ENCODE assay signal across 8 cellular contexts in genomic region chr9:93302586-93303257, GRCh38.
DNase-seq lines count a peak whose midpoint lies in the region; ATAC-seq and TF ChIP-seq lines count a peak whose summit lies in the region.

No MANE protein-coding gene starts in this region.

- DNase-seq in NCI-H2029 (lab: John Stamatoyannopoulos, UW) (peak; percentile 65), NCI-H2029 treated with DMSO at 0.1 percent for 48 hours (lab: John Stamatoyannopoulos, UW) (no peak), NCI-H1694 treated with DMSO at 0.1 percent for 48 hours (lab: John Stamatoyannopoulos, UW) (peak; percentile 33), lower lobe of right lung (peak; percentile 73)
- peak; percentile 78 for DNase-seq in activated CD4-positive, alpha-beta T cell treated with anti-CD3 and anti-CD28 coated beads for 36 hours
- DNase-seq in stimulated activated CD8-positive, alpha-beta memory T cell treated with anti-CD3 and anti-CD28 coated beads, Interleukin-4, amount 100 ng/mL, for 48 hours: peak; percentile 66

- H3K9me3 Mint-ChIP-seq in activated CD4-positive, alpha-beta T cell treated with anti-CD3 and anti-CD28 coated beads for 36 hours (ENCODE audit: low read depth): no peaks in the 10 kb centered on the region
- H3K9me3 Mint-ChIP-seq in dendritic cell treated with granulocyte-macrophage colony-stimulating factor and Interleukin-4, amounts not matched to agents 40 ng/mL and 50 ng/mL, for 4 days: no peaks in the 10 kb centered on the region

- POLR2A ChIA-PET in activated CD4-positive, alpha-beta T cell treated with anti-CD3 and anti-CD28 coated beads for 36 hours (lab: Charles Lee): interaction anchor here (0.5 to 0.7 kb wide), 3 partner anchors 34 to 301 kb away, joined by 3 to 8 read pairs (median 3); no protein-coding TSS in a partner anchor

- no peaks in the 10 kb centered on the region for H3K27me3 ChIP-seq in lower lobe of right lung (ENCODE audit: low read depth)

- H3K27me3 Mint-ChIP-seq in activated CD4-positive, alpha-beta T cell treated with anti-CD3 and anti-CD28 coated beads for 36 hours: no peaks in the 10 kb centered on the region
- peaks cover 16% of the 10 kb centered on the region for H3K27me3 Mint-ChIP-seq in dendritic cell treated with granulocyte-macrophage colony-stimulating factor and Interleukin-4, amounts not matched to agents 40 ng/mL and 50 ng/mL, for 4 days

- CTCF ChIA-PET in activated CD4-positive, alpha-beta T cell treated with anti-CD3 and anti-CD28 coated beads for 36 hours (lab: Charles Lee): interaction anchor here (0.7 to 1.2 kb wide), 10 partner anchors 9 to 1025 kb away, joined by 3 to 8 read pairs (median 3); no protein-coding TSS in a partner anchor

- no peaks in the 10 kb centered on the region for H3K36me3 ChIP-seq in lower lobe of right lung

- no peak overlapping the region for H3K4me3 Mint-ChIP-seq in activated CD4-positive, alpha-beta T cell treated with anti-CD3 and anti-CD28 coated beads for 36 hours
- H3K4me3 Mint-ChIP-seq in dendritic cell treated with granulocyte-macrophage colony-stimulating factor and Interleukin-4, amounts not matched to agents 40 ng/mL and 50 ng/mL, for 4 days: no peak overlapping the region

- H3K9me3 ChIP-seq in lower lobe of right lung: no peaks in the 10 kb centered on the region

- H3K4me1 Mint-ChIP-seq in activated CD4-positive, alpha-beta T cell treated with anti-CD3 and anti-CD28 coated beads for 36 hours: no peaks in the 10 kb centered on the region
- H3K4me1 Mint-ChIP-seq in dendritic cell treated with granulocyte-macrophage colony-stimulating factor and Interleukin-4, amounts not matched to agents 40 ng/mL and 50 ng/mL, for 4 days (ENCODE audit: low read depth): peaks cover 11% of the 10 kb centered on the region

- no peak overlapping the region for H3K4me3 ChIP-seq in lower lobe of right lung

- H3K27ac Mint-ChIP-seq in activated CD4-positive, alpha-beta T cell treated with anti-CD3 and anti-CD28 coated beads for 36 hours: no peak overlapping the region
- peak overlapping the region; percentile 69 for H3K27ac Mint-ChIP-seq in dendritic cell treated with granulocyte-macrophage colony-stimulating factor and Interleukin-4, amounts not matched to agents 40 ng/mL and 50 ng/mL, for 4 days

- H3K27ac ChIP-seq in lower lobe of right lung: no peak overlapping the region

- intact Hi-C loops in activated CD4-positive, alpha-beta T cell treated with anti-CD3 and anti-CD28 coated beads for 36 hours (cut with DNase I, micrococcal nuclease): loop anchor here (1.0 to 2.0 kb wide), 4 partner anchors 142 to 348 kb away; no protein-coding TSS in a partner anchor
- intact Hi-C loops in dendritic cell treated with granulocyte-macrophage colony-stimulating factor and Interleukin-4, amounts not matched to agents 40 ng/mL and 50 ng/mL, for 4 days (cut with micrococcal nuclease): loop anchor here (1.0 to 2.0 kb wide), 3 partner anchors 142 to 346 kb away; no protein-coding TSS in a partner anchor
- intact Hi-C loops in lower lobe of right lung (cut with DNase I): no loop called here

- H3K4me1 ChIP-seq in lower lobe of right lung: peaks cover 3% of the 10 kb centered on the region

- peak; percentile 88 for ATAC-seq in activated CD4-positive, alpha-beta T cell treated with anti-CD3 and anti-CD28 coated beads for 36 hours
- peak; percentile 65 to 68 for ATAC-seq in lower lobe of right lung
- no peak for ATAC-seq in HG02588 (IDR thresholded peaks at IDR 0.05; ENCODE audit: unreplicated experiment)

- no peaks in the 10 kb centered on the region for H3K36me3 Mint-ChIP-seq in activated CD4-positive, alpha-beta T cell treated with anti-CD3 and anti-CD28 coated beads for 36 hours (ENCODE audit: low read depth)
- no peaks in the 10 kb centered on the region for H3K36me3 Mint-ChIP-seq in dendritic cell treated with granulocyte-macrophage colony-stimulating factor and Interleukin-4, amounts not matched to agents 40 ng/mL and 50 ng/mL, for 4 days (ENCODE audit: low read depth)

- peak; percentile 60 for TF ChIP-seq CTCF in lower lobe of right lung (IDR thresholded peaks at IDR 0.05)
